Comparison of ENCODE assay signal across 12 cellular contexts in the genomic region with DNA sequence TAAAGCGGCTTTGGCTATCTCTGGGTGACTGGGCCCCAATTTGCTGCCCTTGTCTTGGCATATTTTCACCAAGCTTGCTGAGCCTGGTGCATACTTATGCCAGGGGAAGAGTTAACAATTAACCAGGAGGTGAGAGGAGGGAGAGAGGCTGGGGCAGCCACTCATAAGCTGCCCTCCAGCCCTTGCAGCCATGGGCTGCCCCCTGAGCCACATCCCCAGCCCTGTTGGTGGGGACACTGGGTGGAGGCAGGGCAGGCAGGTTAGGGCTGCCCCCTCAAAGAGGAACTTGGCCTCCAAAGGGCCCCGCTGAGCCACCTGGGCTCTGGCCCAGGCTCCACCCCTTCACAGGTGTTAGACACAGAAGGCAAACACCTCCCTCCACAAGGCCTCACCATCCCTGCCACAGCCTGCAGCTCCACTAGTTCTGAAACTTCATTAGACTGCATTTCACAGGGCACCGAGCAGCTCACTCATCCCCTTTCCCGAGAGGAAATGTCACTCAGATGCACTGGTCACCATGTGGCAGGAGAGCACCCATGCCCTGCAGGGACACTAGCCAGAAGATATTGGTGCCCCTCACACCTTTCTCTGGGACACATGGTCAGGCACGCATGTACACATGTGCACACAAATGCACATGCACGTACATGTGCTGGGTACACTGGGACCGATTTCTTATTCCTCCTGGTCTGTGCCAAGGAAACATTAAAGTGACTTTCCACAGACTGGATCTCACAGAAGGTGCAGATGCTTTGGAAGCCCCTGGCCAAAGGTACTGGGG. TPM values are rescaled to one million over a fixed set of nuclear protein-coding genes. Genes with fewer than 3 reads are reported as not detected.
DNase-seq lines count a peak whose midpoint lies in the region; ATAC-seq and TF ChIP-seq lines count a peak whose summit lies in the region.
"Had no signal": no experiment of that assay in that cellular context is flagged by ENCODE, and none has a peak within 500 bp of the region (broad histone marks: within the 10 kb centered on the region; RNA-seq: fewer than 3 reads in every experiment).

No MANE protein-coding gene starts in this region.

- TF ChIP-seq CTCF in brain (conservative IDR thresholded peaks at IDR 0.05) (no peak), liver (IDR thresholded peaks at IDR 0.05; ENCODE audit: low read depth, low read length, missing input control) (no peak), suprapubic skin (IDR thresholded peaks at IDR 0.05) (no peak)

- H3K9me3 Mint-ChIP-seq in brain (no peaks in the 10 kb centered on the region), immature natural killer cell (no peaks in the 10 kb centered on the region)
- H3K9me3 Mint-ChIP-seq: stimulated activated naive CD8-positive, alpha-beta T cell treated with anti-CD3 and anti-CD28 coated beads, Interleukin-15, Interleukin-2, amounts not matched to agents 100 ng/mL and 50 ng/mL, for 24 hours had no signal

- H3K27me3 ChIP-seq in liver (ENCODE audit: control insufficient read depth in 4 of 4, insufficient read depth in 4 of 4, low read length in 3 of 4) (no peaks in the 10 kb centered on the region), suprapubic skin (no peaks in the 10 kb centered on the region)

- H3K27ac ChIP-seq in liver (ENCODE audit: low read depth in 1 of 2, low read length in 2 of 2): no peak overlapping the region
- H3K27ac ChIP-seq in suprapubic skin: peak overlapping the region; percentile 22

- H3K27me3 Mint-ChIP-seq in brain (no peaks in the 10 kb centered on the region), immature natural killer cell (ENCODE audit: low read depth in 3 of 3) (peaks cover 0 to 3% (median 0%) of the 10 kb centered on the region in 3 donors)

- H3K27ac Mint-ChIP-seq in brain: peak overlapping the region in 3 of 5 experiments; percentile 52 to 78 (median 72)
- H3K27ac Mint-ChIP-seq in immature natural killer cell: no peak overlapping the region
- H3K27ac Mint-ChIP-seq: stimulated activated naive CD8-positive, alpha-beta T cell treated with anti-CD3 and anti-CD28 coated beads, Interleukin-15, Interleukin-2, amounts not matched to agents 100 ng/mL and 50 ng/mL, for 24 hours had no signal

- ATAC-seq in HG03280 (IDR thresholded peaks at IDR 0.05; ENCODE audit: unreplicated experiment): no peak
- ATAC-seq: HCT116 had no signal

- H3K9ac ChIP-seq in liver (ENCODE audit: low read depth in 1 of 2, low read length in 2 of 2): no peak overlapping the region

- H3K36me3 ChIP-seq in liver (ENCODE audit: control insufficient read depth in 4 of 4, insufficient read depth in 3 of 4, low read depth in 1 of 4, low read length in 3 of 4) (peaks cover 1 to 26% (median 18%) of the 10 kb centered on the region in 4 donors), suprapubic skin (peaks cover 38% of the 10 kb centered on the region)

- H3K36me3 Mint-ChIP-seq in brain (peaks cover 80% of the 10 kb centered on the region), immature natural killer cell (no peaks in the 10 kb centered on the region)

- no peak for TF ChIP-seq RAD21 in liver (IDR thresholded peaks at IDR 0.05)

- H3K4me3 Mint-ChIP-seq in brain (no peak overlapping the region), immature natural killer cell (no peak overlapping the region)
- H3K4me3 Mint-ChIP-seq: stimulated activated naive CD8-positive, alpha-beta T cell treated with anti-CD3 and anti-CD28 coated beads, Interleukin-15, Interleukin-2, amounts not matched to agents 100 ng/mL and 50 ng/mL, for 24 hours had no signal

- 38% methylated on average over 7 of the region's 7 CpGs for WGBS in liver
- 48% methylated on average over 6 of the region's 7 CpGs for WGBS in suprapubic skin

- no peak for TF ChIP-seq EP300 in suprapubic skin (IDR thresholded peaks at IDR 0.05)

- H3K4me1 Mint-ChIP-seq in brain (peaks cover 56% of the 10 kb centered on the region), immature natural killer cell (no peaks in the 10 kb centered on the region)

- DNase-seq in HK-2 (ENCODE audit: unreplicated experiment) (peak; percentile 79), suprapubic skin (ENCODE audit: low spot score in 2 of 2) (no peak), NCI-H2081 (lab: John Stamatoyannopoulos, UW) (no peak), immature natural killer cell (no peak)
- no peak for DNase-seq in stimulated activated CD4-positive, alpha-beta T cell treated with anti-CD3 and anti-CD28 coated beads, Interleukin-4, amount 100 ng/mL, for 4 hours
- DNase-seq: activated CD4-positive, CD25-positive, alpha-beta regulatory T cell treated with anti-CD3 and anti-CD28 coated beads, Interleukin-2, amount 50 U/mL, for 72 hours; NCI-H1436 had no signal

- H3K4me1 ChIP-seq in liver (ENCODE audit: control insufficient read depth in 4 of 4, insufficient read depth in 4 of 4, low read length in 3 of 4): peaks cover 15 to 51% (median 43%) of the 10 kb centered on the region in 4 donors
- H3K4me1 ChIP-seq in suprapubic skin: peaks cover 96% of the 10 kb centered on the region

- no peak for TF ChIP-seq POLR2A in suprapubic skin (IDR thresholded peaks at IDR 0.05)

- H3K9me3 ChIP-seq in liver (ENCODE audit: control insufficient read depth in 4 of 4, low read length in 3 of 4) (no peaks in the 10 kb centered on the region), suprapubic skin (no peaks in the 10 kb centered on the region)

- no peak overlapping the region for H3K4me3 ChIP-seq in liver (ENCODE audit: low read depth in 1 of 3, low read length in 3 of 3)
- H3K4me3 ChIP-seq in suprapubic skin: no peak overlapping the region

TF ChIP-seq in liver, 16 proteins besides CTCF, POLR2A, EP300 and RAD21:
- TF ChIP-seq ZBTB33 (IDR thresholded peaks at IDR 0.05) (no peak), SP1 (IDR thresholded peaks at IDR 0.05) (peak; percentile 18), FOXA1 (IDR thresholded peaks at IDR 0.05) (no peak), RXRA (IDR thresholded peaks at IDR 0.05) (peak in 1 of 2 donors; percentile 14), HNF4G (IDR thresholded peaks at IDR 0.05) (no peak)

RNA-seq across cellular contexts. Expression of gene AMOTL2, which starts 20.2 kb away (rescaled TPM):
- 23.5 TPM for polyA plus RNA-seq in brain (ENCODE audit: insufficient read depth, low read depth, low replicate concordance)
- 10 to 100 TPM in 1 of 2 donors, 1 to 10 TPM in 1; 5.0 to 16.7 TPM for total RNA-seq in liver
- 10 to 100 TPM in 1 of 2 donors, 1 to 10 TPM in 1; 4.2 to 13.8 TPM for polyA plus RNA-seq in liver
- 100 to 1,000 TPM in 2 of 4 donors, 10 to 100 TPM in 2; 80.4 to 118 (median 95.8) TPM for total RNA-seq in suprapubic skin
- not detected for polyA plus RNA-seq in immature natural killer cell

Comparison
In these comparisons a context has a peak if more than half of its experiments do, and no peak if none do; other contexts are left out.
1. H3K27ac Mint-ChIP-seq: peak in brain (3 of 5); none in immature natural killer cell (0 of 6).
2. RNA of gene AMOTL2, which starts 20.2 kb away (polyA plus RNA-seq): 23.5 TPM in brain (single experiment) and 4.2 to 13.8 TPM in liver; not detected in immature natural killer cell; every median in the first group is over 4 times any median in the second.